In the genomic region with DNA sequence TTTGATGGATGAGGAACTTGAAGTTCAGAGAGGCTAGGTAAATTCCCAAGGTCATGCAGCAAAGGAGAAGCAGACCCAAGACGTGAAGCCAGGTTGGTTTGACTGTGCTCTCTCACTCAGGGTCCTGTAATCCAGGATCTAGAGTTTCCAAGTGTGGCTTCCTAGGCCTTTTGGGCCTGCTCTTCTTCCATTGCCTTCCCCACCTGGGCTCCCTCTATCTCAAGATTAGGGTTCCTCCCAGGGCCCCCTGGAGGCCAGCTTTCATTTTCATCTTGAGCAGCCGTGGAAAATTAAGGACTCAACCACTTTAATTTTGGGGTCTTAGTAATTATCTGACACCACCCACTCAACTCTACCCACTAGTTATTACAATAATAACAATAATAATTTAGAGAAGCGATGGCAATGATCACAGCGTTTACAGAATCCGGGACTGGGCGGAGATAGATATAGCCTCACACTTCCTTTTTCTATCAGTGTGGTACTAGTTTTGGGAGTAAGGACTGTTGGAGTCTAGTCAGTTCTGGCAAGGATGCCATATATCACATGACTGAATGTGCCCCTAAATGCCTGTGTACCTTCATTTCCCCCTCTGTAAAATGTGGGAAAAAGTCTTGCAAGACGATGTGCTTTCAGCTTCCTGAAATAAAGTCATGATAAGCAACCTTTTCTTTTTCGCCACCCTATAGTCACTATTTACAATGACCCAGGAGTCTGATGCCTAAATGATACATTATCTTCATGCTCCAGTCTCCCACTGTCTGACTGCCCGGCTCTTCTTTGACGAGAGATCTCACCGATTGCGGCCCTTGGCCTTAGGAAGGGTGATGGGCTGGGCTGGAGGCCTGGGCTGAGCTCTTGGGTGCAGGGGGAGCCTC, we compare ENCODE assay signal across 15 cellular contexts. TPM values are rescaled to one million over a fixed set of nuclear protein-coding genes. Genes with fewer than 3 reads are reported as not detected.
DNase-seq lines count a peak whose midpoint lies in the region; ATAC-seq and TF ChIP-seq lines count a peak whose summit lies in the region.
"Had no signal": no experiment of that assay in that cellular context is flagged by ENCODE, and none has a peak within 500 bp of the region (broad histone marks: within the 10 kb centered on the region; RNA-seq: fewer than 3 reads in every experiment).

No MANE protein-coding gene starts in this region.

- no peak overlapping the region for H3K9ac ChIP-seq in HCT116 (ENCODE audit: low read length)
- no peak overlapping the region for H3K9ac ChIP-seq in PC-3 (ENCODE audit: low read length)

- H3K4me2 ChIP-seq in HCT116 (ENCODE audit: low read length): peak overlapping the region; percentile 66
- no peak overlapping the region for H3K4me2 ChIP-seq in PC-3 (ENCODE audit: low read length)

- no peak for DNase-seq in HCT116 (ENCODE audit: low read depth, low spot score)
- no peak for DNase-seq in PC-3
- DNase-seq in ecto neural progenitor cell (ENCODE audit: low spot score): peak; percentile 48
- DNase-seq in sciatic nerve (ENCODE audit: low spot score): peak; percentile 42
- no peak for DNase-seq in NCI-H526 treated with DMSO at 0.1 percent for 48 hours (lab: John Stamatoyannopoulos, UW)
- no peak for DNase-seq in NCI-H2196 (lab: John Stamatoyannopoulos, UW; ENCODE audit: unreplicated experiment)
- DNase-seq in NCI-H128 (lab: John Stamatoyannopoulos, UW; ENCODE audit: unreplicated experiment): no peak
- DNase-seq in testis: no peak
- DNase-seq: CD4-positive, CD25-positive, alpha-beta regulatory T cell; NCI-H1417 treated with DMSO at 0.1 percent for 48 hours; NCI-H446 treated with DMSO at 0.1 percent for 48 hours; small intestine had no signal

- H3K9me3 ChIP-seq in HCT116 (ENCODE audit: control insufficient read depth in 1 of 2, insufficient read depth in 1 of 2, low read depth in 1 of 2, low read length in 2 of 2): no peaks in the 10 kb centered on the region
- H3K9me3 ChIP-seq in PC-3 (ENCODE audit: low read length): no peaks in the 10 kb centered on the region
- H3K9me3 ChIP-seq in testis: no peaks in the 10 kb centered on the region
- H3K9me3 ChIP-seq: breast epithelium had no signal

- CTCF ChIA-PET in HCT116 (lab: Charles Lee) (interaction anchor here (6.8 kb wide), 1 partner anchor 181 kb away, joined by 42 read pairs; the partner anchor contains the start of gene EPHB3), PC-3 (lab: Charles Lee) (interaction anchor here (1.0 to 1.5 kb wide), 2 partner anchors 181 to 371 kb away, joined by 3 to 11 read pairs; partner anchors contain the start of gene EPHB3)

- H3K36me3 ChIP-seq in HCT116 (ENCODE audit: control insufficient read depth in 1 of 2, insufficient read depth in 2 of 2, low read length in 2 of 2) (no peaks in the 10 kb centered on the region), PC-3 (ENCODE audit: low read depth, low read length) (no peaks in the 10 kb centered on the region), testis (ENCODE audit: low read depth, missing control alignments) (no peaks in the 10 kb centered on the region)
- H3K36me3 ChIP-seq: breast epithelium had no signal

- TF ChIP-seq POLR2A in HCT116 (IDR thresholded peaks at IDR 0.05; ENCODE audit: borderline replicate concordance, extremely low read depth, insufficient read depth, insufficient read length) (no peak), testis (IDR thresholded peaks at IDR 0.05) (no peak)

- H2AFZ ChIP-seq in HCT116 (ENCODE audit: low read depth, low read length, poor library complexity, severe bottlenecking): no peak overlapping the region
- H2AFZ ChIP-seq in PC-3 (ENCODE audit: low read length): no peak overlapping the region

- peaks cover 5% of the 10 kb centered on the region for H3F3A ChIP-seq in PC-3 (ENCODE audit: low read length, unreplicated experiment)

- BruUV-seq in HCT116 (replicated peaks; lab: Mats Ljungman, UMichigan) (no TSS peak), PC-3 (replicated peaks; lab: Mats Ljungman, UMichigan) (no TSS peak)

- POLR2A ChIA-PET in HCT116 (lab: Charles Lee): interaction anchor here (0.9 to 1.1 kb wide), 2 partner anchors 10 to 181 kb away, joined by 3 read pairs; partner anchors contain the start of gene EPHB3
- POLR2A ChIA-PET in PC-3 (lab: Charles Lee; ENCODE audit: unreplicated experiment): interaction anchor here (0.7 kb wide), 1 partner anchor 91 kb away, joined by 3 read pairs; no protein-coding TSS in a partner anchor

- H3K27ac ChIP-seq in HCT116 (ENCODE audit: low read depth, low read length) (peak overlapping the region; percentile 57; the same call in 1 of the 2 replicates), PC-3 (ENCODE audit: low read length) (no peak overlapping the region), testis (no peak overlapping the region)

- no peaks in the 10 kb centered on the region for H3K9me2 ChIP-seq in HCT116 (ENCODE audit: insufficient read depth)
- H3K9me2 ChIP-seq in PC-3 (replicated peaks; ENCODE audit: low read length): no peaks in the 10 kb centered on the region

- ATAC-seq in HCT116 (peak; percentile 25; the same call in 1 of the 2 replicates), PC-3 (no peak), sciatic nerve (no peak)
- ATAC-seq: stimulated activated naive CD8-positive, alpha-beta T cell treated with anti-CD3 and anti-CD28 coated beads, Interleukin-15, amount 100 ng/mL, for 72 hours had no signal

- TF ChIP-seq CTCF in HCT116 (IDR thresholded peaks at IDR 0.05 in 2 of 3, conservative IDR thresholded peaks at IDR 0.05 in 1 of 3; ENCODE audit: borderline replicate concordance in 1 of 3, insufficient read depth in 1 of 3, low read depth in 2 of 3, low read length in 2 of 3) (peak in 2 of 3 experiments; percentile 35 to 38; a peak in 4 of 6 replicates), PC-3 (conservative IDR thresholded peaks at IDR 0.05; ENCODE audit: low read depth, low read length) (peak; percentile 34; the same call in 1 of the 2 replicates), testis (IDR thresholded peaks at IDR 0.05) (no peak)

- TF ChIP-seq RAD21 in HCT116 (IDR thresholded peaks at IDR 0.05; ENCODE audit: low read depth): 0 out of 2 replicates have a peak, but pooled peaks have one; percentile 9

- H3K4me3 ChIP-seq in HCT116 (replicated peaks in 1 of 2; ENCODE audit: low read depth in 1 of 2, low read length in 2 of 2) (no peak overlapping the region), PC-3 (ENCODE audit: low read length) (no peak overlapping the region), testis (no peak overlapping the region)
- H3K4me3 ChIP-seq: breast epithelium, lung had no signal

- H4K20me1 ChIP-seq in HCT116 (ENCODE audit: insufficient read depth) (no peaks in the 10 kb centered on the region), PC-3 (ENCODE audit: low read length) (no peaks in the 10 kb centered on the region)

- 77 to 79% methylated on average over 12 of the region's 12 CpGs for WGBS in testis, 2 donors

- RAD21 ChIA-PET in HCT116 (lab: Charles Lee; ENCODE audit: low non-redundant PET in 1 of 2, low total read pairs in 2 of 2, uncharacterized antibody in 2 of 2, unreplicated experiment in 2 of 2): interaction anchor here in 1 of 2 experiments (0.8 kb wide), 1 partner anchor 181 kb away, joined by 3 read pairs; the partner anchor contains the start of gene EPHB3

- H3K4me1 ChIP-seq in HCT116 (ENCODE audit: control insufficient read depth in 1 of 2, insufficient read depth in 2 of 2, low read length in 2 of 2) (peaks cover 20 to 37% of the 10 kb centered on the region in 2 experiments), PC-3 (ENCODE audit: insufficient read depth, low read length) (peaks cover 36% of the 10 kb centered on the region), testis (no peaks in the 10 kb centered on the region)
- H3K4me1 ChIP-seq: breast epithelium had no signal

- H3K79me2 ChIP-seq in HCT116 (ENCODE audit: insufficient read depth, low read length) (no peaks in the 10 kb centered on the region), PC-3 (ENCODE audit: low read length) (no peaks in the 10 kb centered on the region)

- intact Hi-C loops in HCT116 (cut with micrococcal nuclease) (no loop called here), PC-3 (cut with micrococcal nuclease) (no loop called here), sciatic nerve (cut with DNase I) (no loop called here), testis (cut with DNase I; ENCODE audit: low total_unique reads) (no loop called here)

- H3K27me3 ChIP-seq in HCT116 (ENCODE audit: insufficient read depth, low read length) (no peaks in the 10 kb centered on the region), PC-3 (ENCODE audit: low read length) (no peaks in the 10 kb centered on the region), testis (no peaks in the 10 kb centered on the region)
- H3K27me3 ChIP-seq: breast epithelium had no signal

TF ChIP-seq in HCT116, 20 proteins besides CTCF, POLR2A, EP300 and RAD21:
- TF ChIP-seq CBX3 (IDR thresholded peaks at IDR 0.05; ENCODE audit: low read depth): no peak
- no peak for TF ChIP-seq JUND (IDR thresholded peaks at IDR 0.05)
- no peak for TF ChIP-seq FOSL1 (IDR thresholded peaks at IDR 0.05; ENCODE audit: low read depth)
- no peak for TF ChIP-seq POLR2AphosphoS5 (IDR thresholded peaks at IDR 0.05; ENCODE audit: low read depth, low read length)
- TF ChIP-seq, protein P1, sequence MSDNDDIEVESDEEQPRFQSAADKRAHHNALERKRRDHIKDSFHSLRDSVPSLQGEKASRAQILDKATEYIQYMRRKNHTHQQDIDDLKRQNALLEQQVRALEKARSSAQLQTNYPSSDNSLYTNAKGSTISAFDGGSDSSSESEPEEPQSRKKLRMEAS (IDR thresholded peaks at IDR 0.05): no peak
- no peak for TF ChIP-seq ZNF274 (IDR thresholded peaks at IDR 0.05; ENCODE audit: low read depth, low read length)
- TF ChIP-seq ELF1 (IDR thresholded peaks at IDR 0.05; ENCODE audit: borderline replicate concordance, low read depth): no peak
- TF ChIP-seq CEBPB (IDR thresholded peaks at IDR 0.05; ENCODE audit: low read depth): no peak
- TF ChIP-seq, protein P2, sequence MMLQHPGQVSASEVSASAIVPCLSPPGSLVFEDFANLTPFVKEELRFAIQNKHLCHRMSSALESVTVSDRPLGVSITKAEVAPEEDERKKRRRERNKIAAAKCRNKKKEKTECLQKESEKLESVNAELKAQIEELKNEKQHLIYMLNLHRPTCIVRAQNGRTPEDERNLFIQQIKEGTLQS (IDR thresholded peaks at IDR 0.05): no peak
- TF ChIP-seq EGR1 (IDR thresholded peaks at IDR 0.05; ENCODE audit: low read depth): no peak

RNA-seq across cellular contexts. Expression of gene MAGEF1, which starts 30.2 kb away (rescaled TPM):
- total RNA-seq in HCT116 (2021; ENCODE audit: unreplicated experiment) (44.1 TPM), PC-3 (2014; rRNA removed) (43.6 and 57.4 TPM in 2 replicates), sciatic nerve (25.0 TPM), testis (10 to 100 TPM; 22.8 to 33.5 TPM)
- 27.4 and 32.4 TPM in 2 replicates for polyA plus RNA-seq in HCT116 (2012)
- 25.1 TPM for polyA plus RNA-seq in testis (ENCODE audit: insufficient read depth, low read depth, low replicate concordance)

Comparison
In these comparisons a context has a peak if more than half of its experiments do, and no peak if none do; other contexts are left out.
1. DNase-seq: peak in ecto neural progenitor cell (single experiment) and sciatic nerve (single experiment); none in HCT116 (single experiment), PC-3 (single experiment), NCI-H526 treated with DMSO at 0.1 percent for 48 hours (single experiment), NCI-H2196 (single experiment), NCI-H128 (single experiment) and testis (single experiment).
2. CTCF ChIP-seq: peak in HCT116 (2 of 3) and PC-3 (single experiment); none in testis (0 of 3).